ENCODE assay signal across 22 cellular contexts in genomic region chr6:14366880-14367279, GRCh38.
"Had no signal": no experiment of that assay in that cellular context is flagged by ENCODE, and none has a peak within 500 bp of the region (broad histone marks: within the 10 kb centered on the region; RNA-seq: fewer than 3 reads in every experiment).

No MANE protein-coding gene starts in this region.

- ATAC-seq: activated CD8-positive, alpha-beta memory T cell treated with anti-CD3 and anti-CD28 coated beads, Interleukin-2, amount 10 ng/mL, durations not matched to agents 7 days and 5 days; naive thymus-derived CD4-positive, alpha-beta T cell; sciatic nerve; stimulated activated naive CD8-positive, alpha-beta T cell treated with anti-CD3 and anti-CD28 coated beads, Interleukin-15, Interleukin-2, amounts not matched to agents 100 U/mL and 50 U/mL, for 24 hours had no signal

- H3K4me1 ChIP-seq: esophagus squamous epithelium, psoas muscle, tibial nerve had no signal

- H3K27me3 Mint-ChIP-seq: activated CD4-positive, alpha-beta memory T cell treated with anti-CD3 and anti-CD28 coated beads, Interleukin-2, amount 10 ng/mL, durations not matched to agents 7 days and 5 days; activated CD8-positive, alpha-beta memory T cell treated with anti-CD3 and anti-CD28 coated beads, Interleukin-2, amount 10 ng/mL, durations not matched to agents 7 days and 5 days; activated naive CD8-positive, alpha-beta T cell; memory B cell; naive thymus-derived CD4-positive, alpha-beta T cell had no signal

- H3K9me3 Mint-ChIP-seq: activated CD4-positive, alpha-beta memory T cell treated with anti-CD3 and anti-CD28 coated beads, Interleukin-2, amount 10 ng/mL, durations not matched to agents 7 days and 5 days; memory B cell; T-helper 2 cell treated with Interferon-gamma antibody and Interleukin-4, amounts not matched to agents 5 μg/mL and 100 μg/mL, for 36 hours had no signal

- H3K9me3 ChIP-seq: esophagus squamous epithelium, psoas muscle, tibial nerve had no signal

- H3K36me3 Mint-ChIP-seq: activated CD8-positive, alpha-beta memory T cell treated with anti-CD3 and anti-CD28 coated beads, Interleukin-2, amount 10 ng/mL, durations not matched to agents 7 days and 5 days; activated naive CD8-positive, alpha-beta T cell; memory B cell; naive thymus-derived CD4-positive, alpha-beta T cell; neural progenitor cell had no signal

- H3K4me3 Mint-ChIP-seq: activated CD4-positive, alpha-beta memory T cell treated with anti-CD3 and anti-CD28 coated beads, Interleukin-2, amount 10 ng/mL, durations not matched to agents 7 days and 5 days; activated CD8-positive, alpha-beta memory T cell treated with anti-CD3 and anti-CD28 coated beads, Interleukin-2, amount 10 ng/mL, durations not matched to agents 7 days and 5 days; activated naive CD8-positive, alpha-beta T cell; memory B cell; naive thymus-derived CD4-positive, alpha-beta T cell; neural progenitor cell; T-helper 2 cell treated with Interferon-gamma antibody and Interleukin-4, amounts not matched to agents 5 μg/mL and 100 μg/mL, for 36 hours had no signal

- H3K36me3 ChIP-seq: cardiac muscle cell, esophagus squamous epithelium, neural progenitor cell, tibial nerve had no signal

- H3K4me3 ChIP-seq: cardiac muscle cell, esophagus squamous epithelium, neural progenitor cell, psoas muscle, tibial nerve had no signal

- H2AFZ ChIP-seq: neural progenitor cell had no signal

- DNase-seq: activated CD4-positive, alpha-beta memory T cell treated with anti-CD3 and anti-CD28 coated beads, Interleukin-2, amount 10 ng/mL, durations not matched to agents 7 days and 5 days; activated CD4-positive, alpha-beta T cell treated with anti-CD3 and anti-CD28 coated beads for 4 hours; activated CD8-positive, alpha-beta memory T cell treated with anti-CD3 and anti-CD28 coated beads, Interleukin-2, amount 10 ng/mL, durations not matched to agents 7 days and 5 days; amniotic stem cell; dermis blood vessel endothelial cell; effector memory CD4-positive, alpha-beta T cell; esophagus squamous epithelium; islet precursor cell; naive thymus-derived CD4-positive, alpha-beta T cell; psoas muscle; stimulated activated CD4-positive, alpha-beta T cell treated with anti-CD3 and anti-CD28 coated beads, Interleukin-12 subunit alpha, Interleukin-12 subunit beta, amount 100 ng/mL, for 4 hours; stimulated activated CD4-positive, alpha-beta T cell treated with anti-CD3 and anti-CD28 coated beads, Interleukin-1b, Interleukin-23, amount 100 ng/mL, for 48 hours; stimulated activated CD8-positive, alpha-beta memory T cell treated with anti-CD3 and anti-CD28 coated beads, Interleukin-4, amount 100 ng/mL, for 48 hours; stimulated activated naive CD8-positive, alpha-beta T cell treated with anti-CD3 and anti-CD28 coated beads, Interleukin-15, Interleukin-2, amounts not matched to agents 100 U/mL and 50 U/mL, for 24 hours; substantia nigra had no signal

- H3K27ac ChIP-seq: cardiac muscle cell, esophagus squamous epithelium, neural progenitor cell, psoas muscle, tibial nerve had no signal

- H3K4me1 Mint-ChIP-seq: neural progenitor cell had no signal

- H3K27ac Mint-ChIP-seq: activated CD4-positive, alpha-beta memory T cell treated with anti-CD3 and anti-CD28 coated beads, Interleukin-2, amount 10 ng/mL, durations not matched to agents 7 days and 5 days; activated CD8-positive, alpha-beta memory T cell treated with anti-CD3 and anti-CD28 coated beads, Interleukin-2, amount 10 ng/mL, durations not matched to agents 7 days and 5 days; activated naive CD8-positive, alpha-beta T cell; memory B cell; naive thymus-derived CD4-positive, alpha-beta T cell; neural progenitor cell; T-helper 2 cell treated with Interferon-gamma antibody and Interleukin-4, amounts not matched to agents 5 μg/mL and 100 μg/mL, for 36 hours had no signal

- H3K27me3 ChIP-seq: cardiac muscle cell, esophagus squamous epithelium, neural progenitor cell, tibial nerve had no signal

- H3K4me2 ChIP-seq: neural progenitor cell had no signal

- H3K9ac ChIP-seq: neural progenitor cell had no signal
